ENCODE assay signal across 27 cellular contexts in genomic region chr20:62489940-62490263, GRCh38. TPM values are rescaled to one million over a fixed set of nuclear protein-coding genes. Genes with fewer than 3 reads are reported as not detected.
"Had no signal": no experiment of that assay in that cellular context is flagged by ENCODE, and none has a peak within 500 bp of the region (broad histone marks: within the 10 kb centered on the region; RNA-seq: fewer than 3 reads in every experiment).

No MANE protein-coding gene starts in this region.

- ATAC-seq: activated CD4-positive, alpha-beta T cell treated with anti-CD3 and anti-CD28 coated beads for 36 hours; activated CD8-positive, alpha-beta T cell treated with anti-CD3 and anti-CD28 coated beads for 36 hours; activated T-cell treated with anti-CD3 and anti-CD28 coated beads, Interleukin-2, amount 50 U/mL, for 72 hours; T-helper 17 cell had no signal

- H3K4me3 ChIP-seq: breast epithelium, MG63 had no signal

- FAIRE-seq: TTC549 had no signal

- H3K36me3 ChIP-seq: breast epithelium, MG63 had no signal

- H3K9me3 ChIP-seq: breast epithelium, MG63 had no signal

- DNase-seq: activated CD4-positive, alpha-beta T cell treated with anti-CD3 and anti-CD28 coated beads for 36 hours; activated CD8-positive, alpha-beta memory T cell treated with anti-CD3 and anti-CD28 coated beads, Interleukin-2, amount 50 U/mL, for 4 hours; activated CD8-positive, alpha-beta T cell treated with anti-CD3 and anti-CD28 coated beads for 36 hours; activated naive CD4-positive, alpha-beta T cell treated with anti-CD3 and anti-CD28 coated beads, Interleukin-2, amount 50 U/mL, for 16 hours; activated naive CD8-positive, alpha-beta T cell treated with anti-CD3 and anti-CD28 coated beads, Interleukin-2, amount 10 ng/mL, durations not matched to agents 7 days and 5 days; activated T-cell treated with anti-CD3 and anti-CD28 coated beads, Interleukin-2, amount 50 U/mL, for 72 hours; aorta; caudate nucleus; MV-4-11; NCI-H1092 treated with DMSO at 0.1 percent for 48 hours; NCI-H1417 treated with DMSO at 0.1 percent for 48 hours; NCI-H1694; NCI-H2029; NCI-H2107; NCI-H2171 treated with DMSO at 0.1 percent for 48 hours; NCI-H510A; NCI-H526 treated with DMSO at 0.1 percent for 48 hours; NCI-H82; SHP77 treated with DMSO at 0.1 percent for 48 hours; T-helper 17 cell; T-helper 9 cell had no signal

- H3K27me3 ChIP-seq: MG63 had no signal

- H3K4me1 ChIP-seq: breast epithelium had no signal

- H3K27ac ChIP-seq: breast epithelium, VCaP had no signal

RNA-seq across cellular contexts. Expression of gene GATA5, which starts 14.1 kb away (rescaled TPM):
- total RNA-seq: activated CD4-positive, alpha-beta T cell treated with anti-CD3 and anti-CD28 coated beads for 36 hours; activated CD8-positive, alpha-beta T cell treated with anti-CD3 and anti-CD28 coated beads for 36 hours; activated naive CD8-positive, alpha-beta T cell treated with anti-CD3 and anti-CD28 coated beads, Interleukin-2, amount 10 ng/mL, durations not matched to agents 7 days and 5 days; activated T-cell treated with anti-CD3 and anti-CD28 coated beads, Interleukin-2, amount 50 U/mL, for 72 hours; cerebellum; OCI-LY7; T-helper 17 cell had no signal
